In genomic region chr9:4937436-4937835, GRCh38 we compare ENCODE assay signal across 19 cellular contexts. TPM values are rescaled to one million over a fixed set of nuclear protein-coding genes. Genes with fewer than 3 reads are reported as not detected.
DNase-seq lines count a peak whose midpoint lies in the region; ATAC-seq and TF ChIP-seq lines count a peak whose summit lies in the region.
"Had no signal": no experiment of that assay in that cellular context is flagged by ENCODE, and none has a peak within 500 bp of the region (broad histone marks: within the 10 kb centered on the region; RNA-seq: fewer than 3 reads in every experiment).

No MANE protein-coding gene starts in this region.

- H3K4me3 ChIP-seq in CD4-positive, CD25-positive, alpha-beta regulatory T cell (ENCODE audit: low read depth, low read length): no peak overlapping the region
- H3K4me3 ChIP-seq in HEK293 (ENCODE audit: low read depth, low read length): no peak overlapping the region
- H3K4me3 ChIP-seq: ascending aorta, right lobe of liver, uterus had no signal

- no peak for TF ChIP-seq CTCF in HEK293 (tag by site-specific recombination; IDR thresholded peaks at IDR 0.05)

- H3K9me3 Mint-ChIP-seq in CD4-positive, CD25-positive, alpha-beta regulatory T cell: peaks cover 0 to 3% (median 0%) of the 10 kb centered on the region in 7 donors
- H3K9me3 Mint-ChIP-seq in activated CD4-positive, alpha-beta memory T cell treated with anti-CD3 and anti-CD28 coated beads for 36 hours: no peaks in the 10 kb centered on the region
- H3K9me3 Mint-ChIP-seq in memory B cell: no peaks in the 10 kb centered on the region
- H3K9me3 Mint-ChIP-seq: nephron had no signal

- H3K27me3 ChIP-seq in CD4-positive, CD25-positive, alpha-beta regulatory T cell (ENCODE audit: control insufficient read depth, insufficient read depth, low read length): no peaks in the 10 kb centered on the region
- H3K27me3 ChIP-seq: ascending aorta, right lobe of liver, uterus had no signal

- POLR2A ChIA-PET in HEK293 (lab: Yijun Ruan, JAX): no interaction called here
- POLR2A ChIA-PET in activated CD4-positive, alpha-beta memory T cell treated with anti-CD3 and anti-CD28 coated beads for 36 hours (lab: Charles Lee): no interaction called here

- H3K27ac Mint-ChIP-seq in CD4-positive, CD25-positive, alpha-beta regulatory T cell: peak overlapping the region in 2 of 3 donors; percentile 45 to 75
- H3K27ac Mint-ChIP-seq in activated CD4-positive, alpha-beta memory T cell treated with anti-CD3 and anti-CD28 coated beads for 36 hours: peak overlapping the region; percentile 91
- peak overlapping the region; percentile 56 for H3K27ac Mint-ChIP-seq in memory B cell
- H3K27ac Mint-ChIP-seq: nephron had no signal

- no peak overlapping the region for H3K4me3 Mint-ChIP-seq in CD4-positive, CD25-positive, alpha-beta regulatory T cell
- H3K4me3 Mint-ChIP-seq in activated CD4-positive, alpha-beta memory T cell treated with anti-CD3 and anti-CD28 coated beads for 36 hours: peak overlapping the region; percentile 42
- no peak overlapping the region for H3K4me3 Mint-ChIP-seq in memory B cell
- H3K4me3 Mint-ChIP-seq: nephron had no signal

- H3K27ac ChIP-seq in CD4-positive, CD25-positive, alpha-beta regulatory T cell (ENCODE audit: insufficient read depth, low read length, poor library complexity, severe bottlenecking): no peak overlapping the region
- no peak overlapping the region for H3K27ac ChIP-seq in HEK293 (ENCODE audit: extremely low read depth, low read depth, low read length)
- H3K27ac ChIP-seq: C4-2B, right lobe of liver had no signal

- peaks cover 15% of the 10 kb centered on the region for H3K4me1 ChIP-seq in CD4-positive, CD25-positive, alpha-beta regulatory T cell (ENCODE audit: control insufficient read depth, insufficient read depth, low read length, poor library complexity, severe bottlenecking)
- H3K4me1 ChIP-seq in HEK293 (ENCODE audit: control insufficient read depth, insufficient read depth, low read length): no peaks in the 10 kb centered on the region
- H3K4me1 ChIP-seq: right lobe of liver had no signal

- no peaks in the 10 kb centered on the region for H3K27me3 Mint-ChIP-seq in CD4-positive, CD25-positive, alpha-beta regulatory T cell
- no peaks in the 10 kb centered on the region for H3K27me3 Mint-ChIP-seq in activated CD4-positive, alpha-beta memory T cell treated with anti-CD3 and anti-CD28 coated beads for 36 hours
- H3K27me3 Mint-ChIP-seq in memory B cell: no peaks in the 10 kb centered on the region

- DNase-seq in CD4-positive, CD25-positive, alpha-beta regulatory T cell: no peak
- DNase-seq in activated CD4-positive, alpha-beta memory T cell treated with anti-CD3 and anti-CD28 coated beads for 36 hours: peak; percentile 28
- no peak for DNase-seq in memory B cell (ENCODE audit: low spot score in 2 of 2)
- DNase-seq in AG08396 (ENCODE audit: low spot score): no peak
- DNase-seq: activated CD8-positive, alpha-beta memory T cell treated with anti-CD3 and anti-CD28 coated beads, Interleukin-2, amount 50 U/mL, for 4 hours; EL; NCI-H146; NCI-H526; right lobe of liver; stimulated activated CD4-positive, alpha-beta T cell treated with anti-CD3 and anti-CD28 coated beads, Interleukin-4, amount 100 ng/mL, for 4 hours; T1000; uterus had no signal

- CTCF ChIA-PET in HEK293 (lab: Yijun Ruan, JAX): no interaction called here
- CTCF ChIA-PET in activated CD4-positive, alpha-beta memory T cell treated with anti-CD3 and anti-CD28 coated beads for 36 hours (lab: Charles Lee): no interaction called here

- H3K36me3 Mint-ChIP-seq in CD4-positive, CD25-positive, alpha-beta regulatory T cell: no peaks in the 10 kb centered on the region
- H3K36me3 Mint-ChIP-seq in activated CD4-positive, alpha-beta memory T cell treated with anti-CD3 and anti-CD28 coated beads for 36 hours: no peaks in the 10 kb centered on the region
- no peaks in the 10 kb centered on the region for H3K36me3 Mint-ChIP-seq in memory B cell

- H3K9me3 ChIP-seq in CD4-positive, CD25-positive, alpha-beta regulatory T cell (ENCODE audit: control insufficient read depth in 2 of 2, low read length in 2 of 2): no peaks in the 10 kb centered on the region
- H3K9me3 ChIP-seq in HEK293 (ENCODE audit: control insufficient read depth, insufficient read depth, low read depth, low read length): no peaks in the 10 kb centered on the region
- H3K9me3 ChIP-seq: ascending aorta, right lobe of liver, uterus had no signal

- no peaks in the 10 kb centered on the region for H3K36me3 ChIP-seq in CD4-positive, CD25-positive, alpha-beta regulatory T cell (ENCODE audit: control insufficient read depth, insufficient read depth, low read length)
- H3K36me3 ChIP-seq in HEK293 (ENCODE audit: control insufficient read depth in 2 of 2, insufficient read depth in 1 of 2, low read length in 2 of 2): no peaks in the 10 kb centered on the region
- H3K36me3 ChIP-seq: ascending aorta, right lobe of liver, uterus had no signal

- ATAC-seq in CD4-positive, CD25-positive, alpha-beta regulatory T cell (ENCODE audit: low read depth in 2 of 2): no peak
- no peak for ATAC-seq in memory B cell (ENCODE audit: low read depth)
- ATAC-seq in HG02571 (IDR thresholded peaks at IDR 0.05; ENCODE audit: unreplicated experiment): no peak
- no peak for ATAC-seq in HG02763 (IDR thresholded peaks at IDR 0.05; ENCODE audit: unreplicated experiment)
- ATAC-seq: left lobe of liver had no signal

- intact Hi-C loops in activated CD4-positive, alpha-beta memory T cell treated with anti-CD3 and anti-CD28 coated beads for 36 hours (cut with micrococcal nuclease): loop anchor here (1.0 to 5.0 kb wide), 7 partner anchors 49 to 1410 kb away; partner anchors contain the start of genes PLGRKT, RCL1 and RFX3

- H3K4me1 Mint-ChIP-seq in CD4-positive, CD25-positive, alpha-beta regulatory T cell: peaks cover 18 to 37% (median 28%) of the 10 kb centered on the region in 4 donors
- peaks cover 61% of the 10 kb centered on the region for H3K4me1 Mint-ChIP-seq in activated CD4-positive, alpha-beta memory T cell treated with anti-CD3 and anti-CD28 coated beads for 36 hours (ENCODE audit: low read depth)
- peaks cover 40% of the 10 kb centered on the region for H3K4me1 Mint-ChIP-seq in memory B cell

TF ChIP-seq in HEK293, 187 proteins besides CTCF, POLR2A, EP300 and RAD21:
- TF ChIP-seq SALL2 (tag by site-specific recombination; IDR thresholded peaks at IDR 0.05; ENCODE audit: borderline replicate concordance): no peak
- no peak for TF ChIP-seq ZNF629 (tag by site-specific recombination; IDR thresholded peaks at IDR 0.05)
- peak; percentile 61 for TF ChIP-seq WT1 (tag by site-specific recombination; IDR thresholded peaks at IDR 0.05)
- TF ChIP-seq ZXDB (tag by site-specific recombination; IDR thresholded peaks at IDR 0.05): 0 out of 2 replicates have a peak, but pooled peaks have one; percentile 24
- TF ChIP-seq ZNF660 (tag by site-specific recombination; IDR thresholded peaks at IDR 0.05): no peak

RNA-seq across cellular contexts. Expression of gene JAK2, which starts 47.6 kb away (rescaled TPM):
- total RNA-seq in CD4-positive, CD25-positive, alpha-beta regulatory T cell: 19.5 TPM
- polyA plus RNA-seq in CD4-positive, CD25-positive, alpha-beta regulatory T cell: 1 to 10 TPM; 6.8 to 8.5 (median 6.8) TPM
- 10 to 100 TPM; 23.2 to 25.5 TPM for total RNA-seq in activated CD4-positive, alpha-beta memory T cell treated with anti-CD3 and anti-CD28 coated beads for 36 hours
